17 cellular contexts compared by ENCODE assay signal in genomic region chr12:68998036-68998435, GRCh38.
"Had no signal": no experiment of that assay in that cellular context is flagged by ENCODE, and none has a peak within 500 bp of the region (broad histone marks: within the 10 kb centered on the region; RNA-seq: fewer than 3 reads in every experiment).

No MANE protein-coding gene starts in this region.

- DNase-seq: activated CD4-positive, alpha-beta T cell treated with anti-CD3 and anti-CD28 coated beads for 1 hour; activated CD4-positive, alpha-beta T cell treated with anti-CD3 and anti-CD28 coated beads, Interleukin-2, amount 50 U/mL, for 48 hours; activated naive CD4-positive, alpha-beta T cell treated with Interleukin-2 at 50 U/mL for 16 hours; anterior cingulate cortex; brain microvascular endothelial cell; cortex of kidney; effector memory CD4-positive, alpha-beta T cell; foreskin fibroblast; kidney glomerular epithelial cell; nucleus accumbens; psoas muscle; right lobe of liver; stimulated activated naive CD8-positive, alpha-beta T cell treated with anti-CD3 and anti-CD28 coated beads, Interleukin-15, amount 100 ng/mL, for 72 hours; testis; upper lobe of left lung had no signal

- ATAC-seq: activated T-helper 17 cell treated with anti-CD3 and anti-CD28 coated beads, Interleukin-2, amount 50 U/mL, for 72 hours; natural killer cell treated with Interleukin-12 subunit alpha and Interleukin-12 subunit beta and Interleukin-15 and Interleukin-18, amount 100 ng/mL, for 72 hours; psoas muscle; right lobe of liver; stimulated activated naive CD8-positive, alpha-beta T cell treated with anti-CD3 and anti-CD28 coated beads, Interleukin-15, amount 100 ng/mL, for 72 hours had no signal
